Comparison of ENCODE assay signal across 13 cellular contexts in genomic region chr21:38486221-38486620, GRCh38. TPM values are rescaled to one million over a fixed set of nuclear protein-coding genes. Genes with fewer than 3 reads are reported as not detected.
DNase-seq lines count a peak whose midpoint lies in the region; ATAC-seq and TF ChIP-seq lines count a peak whose summit lies in the region.
"Had no signal": no experiment of that assay in that cellular context is flagged by ENCODE, and none has a peak within 500 bp of the region (broad histone marks: within the 10 kb centered on the region; RNA-seq: fewer than 3 reads in every experiment).

No MANE protein-coding gene starts in this region.

- TF ChIP-seq EP300 in upper lobe of left lung (IDR thresholded peaks at IDR 0.05), result peak in 3 of 4 donors; percentile 43 to 86 (median 73)

- no peak for TF ChIP-seq CTCF in MCF 10A (IDR thresholded peaks at IDR 0.05; ENCODE audit: unreplicated experiment)
- TF ChIP-seq CTCF in breast epithelium (IDR thresholded peaks at IDR 0.05), result no peak
- no peak for TF ChIP-seq CTCF in left ventricle myocardium inferior (IDR thresholded peaks at IDR 0.05; ENCODE audit: borderline replicate concordance)
- TF ChIP-seq CTCF in upper lobe of left lung (IDR thresholded peaks at IDR 0.05), result no peak

- H3K9me3 Mint-ChIP-seq in MCF 10A (ENCODE audit: unreplicated experiment), result no peaks in the 10 kb centered on the region
- H3K9me3 Mint-ChIP-seq: WTC11 had no signal

- H3K9me3 ChIP-seq in breast epithelium, result no peaks in the 10 kb centered on the region
- H3K9me3 ChIP-seq in adipocyte (ENCODE audit: control insufficient read depth, low read length), result no peaks in the 10 kb centered on the region
- no peaks in the 10 kb centered on the region for H3K9me3 ChIP-seq in left ventricle myocardium inferior (replicated peaks)
- no peaks in the 10 kb centered on the region for H3K9me3 ChIP-seq in upper lobe of left lung

- intact Hi-C loops in MCF 10A (cut with micrococcal nuclease) (loop anchor here (10.0 kb wide), 1 partner anchor 101 kb away; no protein-coding TSS in a partner anchor), breast epithelium (cut with DNase I; ENCODE audit: low total_unique reads) (no loop called here), left ventricle myocardium inferior (cut with micrococcal nuclease) (no loop called here)

- H3K4me1 ChIP-seq in breast epithelium, result no peaks in the 10 kb centered on the region
- H3K4me1 ChIP-seq in adipocyte (ENCODE audit: control insufficient read depth, insufficient read depth, low read length), result peaks cover 7% of the 10 kb centered on the region
- H3K4me1 ChIP-seq in left ventricle myocardium inferior, result peaks cover 79% of the 10 kb centered on the region
- peaks cover 18 to 45% (median 33%) of the 10 kb centered on the region in 4 donors for H3K4me1 ChIP-seq in upper lobe of left lung

- H3K27ac ChIP-seq in breast epithelium (no peak overlapping the region), left ventricle myocardium inferior (replicated peaks) (peak overlapping the region; percentile 22), upper lobe of left lung (peak overlapping the region in 2 of 4 donors; percentile 5 to 37)

- H3K9ac ChIP-seq in adipocyte (ENCODE audit: low read length), result no peak overlapping the region

- peaks cover 27% of the 10 kb centered on the region for H3K4me1 Mint-ChIP-seq in MCF 10A (ENCODE audit: insufficient read depth, unreplicated experiment)

- CTCF ChIA-PET in MCF 10A (lab: Yijun Ruan, JAX), result interaction anchor here (0.6 kb wide), 1 partner anchor 599 kb away, joined by 4 read pairs; no protein-coding TSS in a partner anchor

- H3K36me3 ChIP-seq in breast epithelium (no peaks in the 10 kb centered on the region), adipocyte (ENCODE audit: control insufficient read depth, insufficient read depth, low read length, severe bottlenecking) (no peaks in the 10 kb centered on the region), left ventricle myocardium inferior (no peaks in the 10 kb centered on the region), upper lobe of left lung (no peaks in the 10 kb centered on the region)

- ATAC-seq in upper lobe of left lung (ENCODE audit: low FRiP score in 2 of 2), result peak; percentile 41 to 54
- ATAC-seq in GM18867 (IDR thresholded peaks at IDR 0.05; ENCODE audit: unreplicated experiment), result no peak
- ATAC-seq: WTC11 had no signal

- peak overlapping the region; percentile 89 for H3K27ac Mint-ChIP-seq in MCF 10A (ENCODE audit: low read depth, unreplicated experiment)

- no peak overlapping the region for H3K4me3 Mint-ChIP-seq in MCF 10A (ENCODE audit: unreplicated experiment)
- H3K4me3 Mint-ChIP-seq: WTC11 had no signal

- WGBS in upper lobe of left lung, 2 donors, result 45 to 67% methylated on average over 5 of the region's 5 CpGs

- POLR2A ChIA-PET in MCF 10A (lab: Yijun Ruan, JAX), result interaction anchor here (0.8 to 1.4 kb wide), 5 partner anchors 9 to 770 kb away, joined by 3 to 5 read pairs (median 3); no protein-coding TSS in a partner anchor

- no peaks in the 10 kb centered on the region for H3K36me3 Mint-ChIP-seq in MCF 10A (ENCODE audit: insufficient read depth, unreplicated experiment)
- H3K36me3 Mint-ChIP-seq: WTC11 had no signal

- H3K27me3 ChIP-seq in breast epithelium, result no peaks in the 10 kb centered on the region
- no peaks in the 10 kb centered on the region for H3K27me3 ChIP-seq in adipocyte (replicated peaks; ENCODE audit: control insufficient read depth, insufficient read depth, low read length)
- no peaks in the 10 kb centered on the region for H3K27me3 ChIP-seq in left ventricle myocardium inferior (ENCODE audit: low read depth)
- H3K27me3 ChIP-seq in upper lobe of left lung, result no peaks in the 10 kb centered on the region

- TF ChIP-seq POLR2A in breast epithelium (IDR thresholded peaks at IDR 0.05) (no peak), upper lobe of left lung (IDR thresholded peaks at IDR 0.05) (no peak)

- no peaks in the 10 kb centered on the region for H3K27me3 Mint-ChIP-seq in MCF 10A (ENCODE audit: insufficient read depth, unreplicated experiment)

- H3K4me3 ChIP-seq in breast epithelium, result no peak overlapping the region
- no peak overlapping the region for H3K4me3 ChIP-seq in adipocyte (ENCODE audit: low read length)
- H3K4me3 ChIP-seq in left ventricle myocardium inferior, result no peak overlapping the region
- H3K4me3 ChIP-seq in upper lobe of left lung, result no peak overlapping the region

- peak; percentile 65 for DNase-seq in MCF 10A (ENCODE audit: unreplicated experiment)
- DNase-seq in breast epithelium (ENCODE audit: low spot score in 2 of 2), result no peak
- peak; percentile 47 for DNase-seq in adipocyte (ENCODE audit: low read depth)
- no peak for DNase-seq in left ventricle myocardium inferior
- DNase-seq in upper lobe of left lung, result peak in 1 of 2 donors; percentile 55
- DNase-seq in stimulated activated CD4-positive, alpha-beta T cell treated with anti-CD3 and anti-CD28 coated beads, Interleukin-2, amount 100 ng/mL, for 24 hours, result no peak
- DNase-seq in SW480 (ENCODE audit: low spot score), result no peak
- DNase-seq: ACHN, hippocampal formation, NCI-H2171, SIG-M5 had no signal

- BruUV-seq in MCF 10A (replicated peaks; lab: Mats Ljungman, UMichigan), result no TSS peak

RNA-seq across cellular contexts. Expression of gene ERG, which starts 12.1 kb away (rescaled TPM):
- total RNA-seq in MCF 10A (2022) (not detected in 2 replicates), breast epithelium (10 to 100 TPM; 12.2 to 21.0 (median 14.0) TPM), left ventricle myocardium inferior (17.3 TPM), upper lobe of left lung (10 to 100 TPM; 14.7 to 38.9 (median 18.1) TPM)

Comparison
In these comparisons a context has a peak if more than half of its experiments do, and no peak if none do; other contexts are left out.
1. DNase-seq: peak in MCF 10A (single experiment) and adipocyte (single experiment); none in breast epithelium (0 of 2), left ventricle myocardium inferior (single experiment), stimulated activated CD4-positive, alpha-beta T cell treated with anti-CD3 and anti-CD28 coated beads, Interleukin-2, amount 100 ng/mL, for 24 hours (0 of 2) and SW480 (single experiment).
2. RNA of gene ERG, which starts 12.1 kb away (total RNA-seq): 14.7 to 38.9 TPM in upper lobe of left lung, 17.3 TPM in left ventricle myocardium inferior (single experiment) and 12.2 to 21.0 TPM in breast epithelium; not detected in MCF 10A; every median in the first group is over 10 times any median in the second.